In the genomic region with DNA sequence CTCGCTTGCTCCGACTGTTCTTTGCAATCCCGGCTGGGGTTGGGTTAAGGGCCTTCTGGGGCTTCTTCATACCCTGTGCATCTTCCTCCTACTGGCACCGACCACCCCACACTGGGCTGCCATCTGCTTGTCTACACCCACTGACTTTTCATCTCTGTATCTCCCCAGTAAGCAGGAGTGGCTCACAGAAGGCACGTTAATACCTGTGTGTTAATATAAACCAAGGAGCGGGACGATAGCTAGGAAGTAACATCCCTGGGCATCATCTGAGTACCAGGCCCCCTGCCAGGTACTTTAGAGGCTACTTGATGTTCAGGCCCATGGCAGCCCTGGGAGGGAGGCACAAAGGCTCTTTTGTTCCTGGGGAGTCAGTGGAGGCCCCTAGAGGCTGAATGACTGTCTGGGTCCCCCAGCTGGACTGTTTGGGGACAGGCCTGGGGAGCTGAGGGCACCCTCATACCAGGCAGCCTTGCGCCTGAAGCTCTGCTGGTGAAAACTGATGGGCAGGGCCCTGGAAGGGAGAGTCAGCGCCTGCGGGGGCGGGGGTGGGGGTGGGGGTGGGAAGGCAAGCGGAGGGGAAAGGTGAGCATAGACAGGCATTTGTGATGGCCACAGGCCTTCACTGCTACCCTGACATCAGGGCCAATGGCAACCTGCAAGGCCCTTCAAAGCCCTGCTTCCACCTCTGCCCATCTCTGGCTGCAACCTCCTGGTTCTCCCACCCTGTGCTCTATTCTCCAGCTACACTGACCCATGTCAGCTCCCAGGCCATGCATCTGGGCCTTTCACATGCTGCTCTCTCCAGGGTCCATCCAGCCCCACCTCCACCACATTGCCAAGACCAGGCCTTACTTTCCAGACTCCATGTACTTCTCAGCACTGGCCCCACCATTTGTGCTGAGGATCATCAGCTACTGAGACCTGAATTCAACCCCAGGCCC, we compare ENCODE assay signal across 8 cellular contexts. TPM values are rescaled to one million over a fixed set of nuclear protein-coding genes. Genes with fewer than 3 reads are reported as not detected.
DNase-seq lines count a peak whose midpoint lies in the region; ATAC-seq and TF ChIP-seq lines count a peak whose summit lies in the region.

No MANE protein-coding gene starts in this region.

- peaks cover 6% of the 10 kb centered on the region for H3K4me1 ChIP-seq in colonic mucosa

- no peaks in the 10 kb centered on the region for H3K36me3 ChIP-seq in colonic mucosa

- H3K36me3 Mint-ChIP-seq in naive thymus-derived CD8-positive, alpha-beta T cell, result no peaks in the 10 kb centered on the region

- intact Hi-C loops in colonic mucosa (cut with DNase I), result loop anchor here (5.0 kb wide), 3 partner anchors 71 to 211 kb away; no protein-coding TSS in a partner anchor

- H3K27ac Mint-ChIP-seq in naive thymus-derived CD8-positive, alpha-beta T cell, result peak overlapping the region; percentile 85 to 97 (median 94)

- peaks cover 8 to 14% (median 11%) of the 10 kb centered on the region in 4 donors for H3K4me1 Mint-ChIP-seq in naive thymus-derived CD8-positive, alpha-beta T cell

- no peaks in the 10 kb centered on the region for H3K27me3 ChIP-seq in colonic mucosa

- no peaks in the 10 kb centered on the region for H3K27me3 Mint-ChIP-seq in naive thymus-derived CD8-positive, alpha-beta T cell

- peak overlapping the region; percentile 64 to 66 for H3K9ac ChIP-seq in colonic mucosa (ENCODE audit: low read depth in 2 of 2, low read length in 2 of 2)

- H3K27ac ChIP-seq in colonic mucosa, result peak overlapping the region; percentile 28

- POLR2A ChIA-PET in naive thymus-derived CD8-positive, alpha-beta T cell (lab: Charles Lee), result interaction anchor here (0.6 to 5.3 kb wide), 25 partner anchors 19 to 222 kb away, joined by 3 to 63 read pairs (median 6); partner anchors contain the start of gene EVL

- ATAC-seq in naive thymus-derived CD8-positive, alpha-beta T cell, result peak; percentile 14 to 19
- ATAC-seq in HG03045 (IDR thresholded peaks at IDR 0.05; ENCODE audit: unreplicated experiment) (no peak), HG02973 (IDR thresholded peaks at IDR 0.05; ENCODE audit: unreplicated experiment) (no peak), HG02885 (IDR thresholded peaks at IDR 0.05; ENCODE audit: poor library complexity, unreplicated experiment) (no peak)

- TF ChIP-seq CTCF in GM12873 (IDR thresholded peaks at IDR 0.05; ENCODE audit: insufficient read depth, low read depth, low read length, missing control alignments), result peak; percentile 29
- TF ChIP-seq CTCF in colonic mucosa (IDR thresholded peaks at IDR 0.05), result no peak

- no peaks in the 10 kb centered on the region for H3K9me3 Mint-ChIP-seq in naive thymus-derived CD8-positive, alpha-beta T cell

- H3K4me3 ChIP-seq in colonic mucosa, result peak overlapping the region; percentile 16

- DNase-seq in NCI-H460 (ENCODE audit: extremely low read depth, low read depth), result peak; percentile 15
- no peak for DNase-seq in colonic mucosa
- DNase-seq in naive thymus-derived CD8-positive, alpha-beta T cell, result peak in 3 of 10 donors; percentile 9 to 21 (median 20)
- no peak for DNase-seq in RKO (ENCODE audit: low spot score)

- H3K4me3 Mint-ChIP-seq in naive thymus-derived CD8-positive, alpha-beta T cell, result peak overlapping the region; percentile 26 to 80 (median 68)

- no peaks in the 10 kb centered on the region for H3K9me3 ChIP-seq in colonic mucosa

RNA-seq across cellular contexts. Expression of gene DEGS2, which starts 34.2 kb away (rescaled TPM):
- 0.54 TPM in 1 of 2 replicates, not detected in the other for total RNA-seq in NCI-H460 (2014; rRNA removed; shearing (Covaris generic))
- not detected in 2 replicates for polyA plus RNA-seq in NCI-H460 (2014; cell fraction: nucleus; rRNA removed)
- total RNA-seq in colonic mucosa, result 10 to 100 TPM; 37.0 to 54.3 TPM
- under 1 TPM in 1 of 2 experiments, not detected in 1; 0.49 TPM for total RNA-seq in naive thymus-derived CD8-positive, alpha-beta T cell
- polyA plus RNA-seq in naive thymus-derived CD8-positive, alpha-beta T cell, result 1 to 10 TPM in 2 of 3 donors, under 1 TPM in 1; 0.39 to 1.1 (median 1.0) TPM

RNA-seq across cellular contexts. Expression of gene YY1, which starts 45.3 kb away (rescaled TPM):
- total RNA-seq in NCI-H460 (2014; rRNA removed; shearing (Covaris generic)), result 51.7 and 54.4 TPM in 2 replicates
- polyA plus RNA-seq in NCI-H460 (2014; cell fraction: nucleus; rRNA removed), result 29.0 and 43.8 TPM in 2 replicates
- 10 to 100 TPM; 73.2 to 90.4 TPM for total RNA-seq in colonic mucosa
- total RNA-seq in naive thymus-derived CD8-positive, alpha-beta T cell, result 100 to 1,000 TPM in 1 of 2 experiments, 10 to 100 TPM in 1; 93.2 to 102 TPM
- 10 to 100 TPM; 15.0 to 16.5 (median 16.2) TPM for polyA plus RNA-seq in naive thymus-derived CD8-positive, alpha-beta T cell

Comparison
In these comparisons a context has a peak if more than half of its experiments do, and no peak if none do; other contexts are left out.
1. ATAC-seq: peak in naive thymus-derived CD8-positive, alpha-beta T cell (2 of 2); none in HG03045 (single experiment), HG02973 (single experiment) and HG02885 (single experiment).
2. RNA of gene DEGS2, which starts 34.2 kb away (total RNA-seq): 37.0 to 54.3 TPM in colonic mucosa; 0.54 TPM in NCI-H460 and 0.49 TPM in naive thymus-derived CD8-positive, alpha-beta T cell; every median in the first group is over 10 times any median in the second.